In the genomic region with DNA sequence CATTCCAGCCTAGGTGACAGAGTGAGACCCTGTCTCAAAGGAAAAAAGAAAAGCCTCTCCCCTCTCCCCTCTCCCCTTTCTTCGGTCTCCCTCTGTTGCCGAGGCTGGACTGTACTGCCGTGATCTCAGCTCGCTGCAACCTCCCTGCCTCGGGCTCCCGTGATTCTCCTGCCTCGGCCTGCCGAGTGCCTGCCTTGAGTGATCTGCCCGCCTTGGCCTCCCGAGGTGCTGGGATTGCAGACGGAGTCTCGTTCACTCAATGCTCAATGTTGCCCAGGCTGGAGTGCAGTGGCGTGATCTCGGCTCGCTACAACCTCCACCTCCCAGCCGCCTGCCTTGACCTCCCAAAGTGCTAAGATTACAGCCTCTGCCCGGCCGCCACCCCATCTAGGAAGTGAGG, we compare ENCODE assay signal across 10 cellular contexts. TPM values are rescaled to one million over a fixed set of nuclear protein-coding genes. Genes with fewer than 3 reads are reported as not detected.
DNase-seq lines count a peak whose midpoint lies in the region; ATAC-seq and TF ChIP-seq lines count a peak whose summit lies in the region.
"Not testable (repeated sequence)": the region's sequence is repeated elsewhere in the genome, so short reads cannot be mapped to it uniquely, and the experiment has no call there.
"Had no signal": no experiment of that assay in that cellular context is flagged by ENCODE, and none has a peak within 500 bp of the region (broad histone marks: within the 10 kb centered on the region; RNA-seq: fewer than 3 reads in every experiment).

No MANE protein-coding gene starts in this region.

- CTCF ChIA-PET in PC-3 (lab: Charles Lee); naive thymus-derived CD4-positive, alpha-beta T cell (lab: Charles Lee): not testable (repeated sequence)

- ATAC-seq in PC-3; T-helper 17 cell; naive thymus-derived CD4-positive, alpha-beta T cell; gastrocnemius medialis: not testable (repeated sequence)

- H3F3A ChIP-seq in PC-3 (ENCODE audit: low read length, unreplicated experiment) = not testable (repeated sequence)

- TF ChIP-seq CTCF in PC-3 (conservative IDR thresholded peaks at IDR 0.05; ENCODE audit: low read depth, low read length); endodermal cell (conservative IDR thresholded peaks at IDR 0.05); gastrocnemius medialis (IDR thresholded peaks at IDR 0.05 in 4 of 5, conservative IDR thresholded peaks at IDR 0.05 in 1 of 5): not testable (repeated sequence)

- H3K27me3 ChIP-seq in PC-3 (ENCODE audit: low read length); endodermal cell (ENCODE audit: control insufficient read depth, insufficient read depth, low read length, poor library complexity, severe bottlenecking); naive thymus-derived CD4-positive, alpha-beta T cell (ENCODE audit: control insufficient read depth in 2 of 2, insufficient read depth in 2 of 2, low read length in 2 of 2); gastrocnemius medialis: not testable (repeated sequence)

- not testable (repeated sequence) for H3K36me3 Mint-ChIP-seq in T-helper 17 cell (ENCODE audit: low read depth)
- peaks cover 62% of the 10 kb centered on the region for H3K36me3 Mint-ChIP-seq in endodermal cell (ENCODE audit: low read depth)
- peaks cover 0 to 47% (median 25%) of the 10 kb centered on the region in 5 donors for H3K36me3 Mint-ChIP-seq in naive thymus-derived CD4-positive, alpha-beta T cell

- in situ Hi-C loops in gastrocnemius medialis (cut with MboI; ENCODE audit: low sequenced_read_pairs in 4 of 4) = not testable (repeated sequence)

- DNase-seq in PC-3; T-helper 17 cell; endodermal cell; naive thymus-derived CD4-positive, alpha-beta T cell; gastrocnemius medialis: not testable (repeated sequence)
- DNase-seq in activated T-cell treated with anti-CD3 and anti-CD28 coated beads, Interleukin-2, amount 50 U/mL, for 1 hour = peak; percentile 6

- 0 out of 2 replicates have a peak overlapping the region, but pooled peaks have one; percentile 54 for H3K27ac ChIP-seq in PC-3 (ENCODE audit: low read length)
- not testable (repeated sequence) for H3K27ac ChIP-seq in endodermal cell (ENCODE audit: low read depth, low read length); naive thymus-derived CD4-positive, alpha-beta T cell (ENCODE audit: low read depth, low read length)
- H3K27ac ChIP-seq in gastrocnemius medialis = peak overlapping the region; percentile 70 to 86 (median 82)

- peaks cover 61% of the 10 kb centered on the region for H3K9me3 Mint-ChIP-seq in endodermal cell
- H3K9me3 Mint-ChIP-seq in naive thymus-derived CD4-positive, alpha-beta T cell = peaks cover 0 to 19% (median 3%) of the 10 kb centered on the region in 11 donors

- H3K4me3 ChIP-seq in PC-3 (ENCODE audit: low read length); naive thymus-derived CD4-positive, alpha-beta T cell (ENCODE audit: low read length); gastrocnemius medialis: not testable (repeated sequence)
- peak overlapping the region; percentile 65 for H3K4me3 ChIP-seq in endodermal cell (ENCODE audit: low read length)

- H3K4me3 Mint-ChIP-seq in T-helper 17 cell, endodermal cell: not testable (repeated sequence)
- H3K4me3 Mint-ChIP-seq in naive thymus-derived CD4-positive, alpha-beta T cell = peak overlapping the region in 1 of 10 donors; percentile 53

- H3K4me2 ChIP-seq in PC-3 (ENCODE audit: low read length) = not testable (repeated sequence)

- not testable (repeated sequence) for H3K9me2 ChIP-seq in PC-3 (replicated peaks; ENCODE audit: low read length)

- H3K4me1 ChIP-seq in PC-3 (ENCODE audit: insufficient read depth, low read length) (peaks cover 13% of the 10 kb centered on the region), gastrocnemius medialis (peaks cover 34 to 38% of the 10 kb centered on the region in 2 donors)
- H3K4me1 ChIP-seq in endodermal cell (ENCODE audit: control insufficient read depth, insufficient read depth, low read length) = not testable (repeated sequence)
- H3K4me1 ChIP-seq in naive thymus-derived CD4-positive, alpha-beta T cell (ENCODE audit: control insufficient read depth in 2 of 2, insufficient read depth in 2 of 2, low read length in 2 of 2) = peaks cover 5 to 35% of the 10 kb centered on the region in 2 donors

- TF ChIP-seq POLR2A in gastrocnemius medialis (IDR thresholded peaks at IDR 0.05) = not testable (repeated sequence)

- 98 to 99% methylated on average over 9 to 14 of the region's 18 CpGs for WGBS in endodermal cell (ENCODE audit: insufficient coverage in 1 of 2, insufficient read length in 1 of 2), 2 experiments

- peaks cover 26% of the 10 kb centered on the region for H3K4me1 Mint-ChIP-seq in T-helper 17 cell
- H3K4me1 Mint-ChIP-seq in endodermal cell = not testable (repeated sequence)
- H3K4me1 Mint-ChIP-seq in naive thymus-derived CD4-positive, alpha-beta T cell = peaks cover 25 to 50% (median 42%) of the 10 kb centered on the region in 7 donors

- H3K27ac Mint-ChIP-seq in T-helper 17 cell = peak overlapping the region; percentile 94
- not testable (repeated sequence) for H3K27ac Mint-ChIP-seq in endodermal cell
- H3K27ac Mint-ChIP-seq in naive thymus-derived CD4-positive, alpha-beta T cell = peak overlapping the region in 8 of 9 donors; percentile 43 to 100 (median 98)

- not testable (repeated sequence) for H3K36me3 ChIP-seq in PC-3 (ENCODE audit: low read depth, low read length); naive thymus-derived CD4-positive, alpha-beta T cell (ENCODE audit: control insufficient read depth in 2 of 3, insufficient read depth in 3 of 3, low read length in 3 of 3)
- H3K36me3 ChIP-seq in endodermal cell (ENCODE audit: control insufficient read depth, insufficient read depth, low read length) (peaks cover 47% of the 10 kb centered on the region), gastrocnemius medialis (peaks cover 0 to 19% of the 10 kb centered on the region in 2 donors)

- not testable (repeated sequence) for BruUV-seq in PC-3 (replicated peaks; lab: Mats Ljungman, UMichigan)

- not testable (repeated sequence) for H3K9me3 ChIP-seq in PC-3 (ENCODE audit: low read length); T-helper 17 cell (ENCODE audit: control insufficient read depth, low read length, poor library complexity, severe bottlenecking); naive thymus-derived CD4-positive, alpha-beta T cell (ENCODE audit: control insufficient read depth in 2 of 3, low read length in 3 of 3); gastrocnemius medialis
- peaks cover 48% of the 10 kb centered on the region for H3K9me3 ChIP-seq in endodermal cell (ENCODE audit: control insufficient read depth, low read length)

- not testable (repeated sequence) for H3K79me2 ChIP-seq in PC-3 (ENCODE audit: low read length)

- H2AFZ ChIP-seq in PC-3 (ENCODE audit: low read length) = not testable (repeated sequence)

- not testable (repeated sequence) for H4K20me1 ChIP-seq in PC-3 (ENCODE audit: low read length)

- H3K27me3 Mint-ChIP-seq in T-helper 17 cell; endodermal cell (ENCODE audit: insufficient read depth); naive thymus-derived CD4-positive, alpha-beta T cell: not testable (repeated sequence)

- POLR2A ChIA-PET in PC-3 (lab: Charles Lee; ENCODE audit: unreplicated experiment) = not testable (repeated sequence)
- POLR2A ChIA-PET in naive thymus-derived CD4-positive, alpha-beta T cell (lab: Charles Lee) = interaction anchor here (0.7 to 3.9 kb wide), 3 partner anchors 31 to 77 kb away, joined by 3 to 40 read pairs (median 22); no protein-coding TSS in a partner anchor

- intact Hi-C loops in PC-3 (cut with micrococcal nuclease); naive thymus-derived CD4-positive, alpha-beta T cell (cut with micrococcal nuclease): not testable (repeated sequence)
- intact Hi-C loops in gastrocnemius medialis (cut with DNase I; ENCODE audit: low total_unique reads) = loop anchor here (5.0 kb wide), 1 partner anchor 98 kb away; no protein-coding TSS in a partner anchor

- not testable (repeated sequence) for H3K9ac ChIP-seq in PC-3 (ENCODE audit: low read length); endodermal cell (ENCODE audit: extremely low read depth, low read length, poor library complexity, severe bottlenecking)

RNA-seq across cellular contexts. Expression of a gene that starts 35.5 kb away (rescaled TPM):
- 16.8 and 25.2 TPM in 2 replicates for total RNA-seq in PC-3 (2014; rRNA removed)
- 10 to 100 TPM; 21.0 to 34.2 TPM for total RNA-seq in T-helper 17 cell
- 10 to 100 TPM; 13.9 to 20.0 TPM for total RNA-seq in endodermal cell
- polyA plus RNA-seq in endodermal cell (2013, experiment 1 of 2) = 11.9 TPM
- polyA plus RNA-seq in endodermal cell (2013, experiment 2 of 2) = 10.1 TPM
- 10 to 100 TPM; 24.5 to 41.9 (median 30.6) TPM for total RNA-seq in naive thymus-derived CD4-positive, alpha-beta T cell
- polyA plus RNA-seq in naive thymus-derived CD4-positive, alpha-beta T cell = 10 to 100 TPM; 21.2 to 26.3 TPM
- 10 to 100 TPM; 38.8 to 58.7 (median 49.3) TPM for total RNA-seq in gastrocnemius medialis

RNA-seq across cellular contexts. Expression of a gene that starts 35.5 kb away (rescaled TPM):
- 4.3 and 4.5 TPM in 2 replicates for total RNA-seq in PC-3 (2014; rRNA removed)
- total RNA-seq in T-helper 17 cell = 1 to 10 TPM; 7.0 to 8.2 TPM
- total RNA-seq in endodermal cell = 10 to 100 TPM in 1 of 2 donors, 1 to 10 TPM in 1; 5.3 to 10.8 TPM
- 6.6 TPM for polyA plus RNA-seq in endodermal cell (2013, experiment 1 of 2)
- 6.8 TPM for polyA plus RNA-seq in endodermal cell (2013, experiment 2 of 2)
- 10 to 100 TPM in 2 of 5 experiments, 1 to 10 TPM in 3; 8.3 to 13.8 (median 9.5) TPM for total RNA-seq in naive thymus-derived CD4-positive, alpha-beta T cell
- polyA plus RNA-seq in naive thymus-derived CD4-positive, alpha-beta T cell = 1 to 10 TPM; 5.8 to 8.7 TPM
- total RNA-seq in gastrocnemius medialis = 10 to 100 TPM; 14.6 to 17.1 (median 15.5) TPM

RNA-seq across cellular contexts. Expression of a gene that starts 39.6 kb away (rescaled TPM):
- not detected in 2 replicates for total RNA-seq in PC-3 (2014; rRNA removed)
- not detected for total RNA-seq in T-helper 17 cell
- total RNA-seq in endodermal cell = not detected
- not detected for polyA plus RNA-seq in endodermal cell (2013, experiment 1 of 2)
- not detected for polyA plus RNA-seq in endodermal cell (2013, experiment 2 of 2)
- under 1 TPM in 1 of 5 experiments, not detected in 4; 0.89 TPM for total RNA-seq in naive thymus-derived CD4-positive, alpha-beta T cell
- not detected for polyA plus RNA-seq in naive thymus-derived CD4-positive, alpha-beta T cell
- total RNA-seq in gastrocnemius medialis = not detected
- total RNA-seq: Calu3, GM23338, HT-29 had no signal
- polyA plus RNA-seq: BJ had no signal

RNA-seq across cellular contexts. Expression of a gene that starts 49.2 kb away (rescaled TPM):
- total RNA-seq in PC-3 (2014; rRNA removed) (6.4 and 8.9 TPM in 2 replicates), T-helper 17 cell (10 to 100 TPM; 15.7 to 19.1 TPM), endodermal cell (10 to 100 TPM; 26.8 to 27.7 TPM), gastrocnemius medialis (10 to 100 TPM; 15.3 to 33.4 (median 18.9) TPM)
- polyA plus RNA-seq in endodermal cell (2013, experiment 1 of 2) = 8.8 TPM
- polyA plus RNA-seq in endodermal cell (2013, experiment 2 of 2) = 7.5 TPM
- total RNA-seq in naive thymus-derived CD4-positive, alpha-beta T cell = 10 to 100 TPM in 4 of 5 experiments, under 1 TPM in 1; 0.73 to 34.6 (median 22.0) TPM
- polyA plus RNA-seq in naive thymus-derived CD4-positive, alpha-beta T cell = 1 to 10 TPM; 4.4 to 4.8 TPM

RNA-seq across cellular contexts. Expression of a gene that starts 52.7 kb away (rescaled TPM):
- total RNA-seq in PC-3 (2014; rRNA removed) = not detected in 2 replicates
- under 1 TPM in 1 of 2 donors, not detected in 1; 0.62 TPM for total RNA-seq in T-helper 17 cell
- not detected for total RNA-seq in endodermal cell
- polyA plus RNA-seq in endodermal cell (2013, experiment 1 of 2) = not detected
- polyA plus RNA-seq in endodermal cell (2013, experiment 2 of 2) = not detected
- total RNA-seq in naive thymus-derived CD4-positive, alpha-beta T cell = 1 to 10 TPM in 2 of 5 experiments, not detected in 3; 1.8 to 2.3 TPM
- polyA plus RNA-seq in naive thymus-derived CD4-positive, alpha-beta T cell = 1 to 10 TPM; 1.2 to 1.4 TPM
- total RNA-seq in gastrocnemius medialis = 1 to 10 TPM in 1 of 4 donors, not detected in 3; 2.2 TPM
- total RNA-seq: Calu3, GM23338, HT-29 had no signal
- polyA plus RNA-seq: BJ had no signal
